ENCODE assay signal across 1 cellular context in genomic region chr5:150000261-150000989, GRCh38.
TF ChIP-seq lines count a peak whose summit lies in the region.

Gene HMGXB3 (plus strand): TSS chr5:150000739. CDS start chr5:150004853, 4,114 bp downstream.
Gene TIGD6 (minus strand): TSS chr5:150000654. CDS start chr5:149996348, 4,306 bp downstream.

TF ChIP-seq in HEK293, 187 proteins besides CTCF, POLR2A, EP300 and RAD21 (continued from another document and continues in another):
- TF ChIP-seq KLF8 (tag by site-specific recombination; IDR thresholded peaks at IDR 0.05): peak; percentile 86; the same call in 1 of the 2 replicates
- TF ChIP-seq ZNF184 (tag by site-specific recombination; IDR thresholded peaks at IDR 0.05): no peak
- TF ChIP-seq ZNF596 (tag by site-specific recombination; IDR thresholded peaks at IDR 0.05): no peak
- TF ChIP-seq GLI2 (tag by site-specific recombination; IDR thresholded peaks at IDR 0.05; ENCODE audit: borderline replicate concordance, low read depth): no peak
- TF ChIP-seq ZNF140 (tag by site-specific recombination; IDR thresholded peaks at IDR 0.05): no peak
- no peak for TF ChIP-seq ZNF791 (tag by site-specific recombination; IDR thresholded peaks at IDR 0.05)
- no peak for TF ChIP-seq PRDM6 (tag by site-specific recombination; IDR thresholded peaks at IDR 0.05)
- TF ChIP-seq ZNF48 (tag by site-specific recombination; IDR thresholded peaks at IDR 0.05): no peak
- no peak for TF ChIP-seq ZNF521 (tag by site-specific recombination; IDR thresholded peaks at IDR 0.05)
- TF ChIP-seq ZBTB17 (tag by site-specific recombination; IDR thresholded peaks at IDR 0.05): peak; percentile 89
- TF ChIP-seq GLIS1 (tag by site-specific recombination; IDR thresholded peaks at IDR 0.05): peak; percentile 87
- TF ChIP-seq ZNF335 (tag by site-specific recombination; conservative IDR thresholded peaks at IDR 0.05): peak; percentile 97
- no peak; the same call in 1 of the 2 replicates for TF ChIP-seq SCRT1 (tag by site-specific recombination; IDR thresholded peaks at IDR 0.05; ENCODE audit: borderline replicate concordance)
- TF ChIP-seq ZNF792 (tag by site-specific recombination; IDR thresholded peaks at IDR 0.05): no peak
- no peak for TF ChIP-seq ZNF768 (tag by site-specific recombination; IDR thresholded peaks at IDR 0.05)
- TF ChIP-seq ZNF600 (tag by site-specific recombination; IDR thresholded peaks at IDR 0.05): peak; percentile 87
- TF ChIP-seq ZNF785 (tag by site-specific recombination; IDR thresholded peaks at IDR 0.05): no peak
- TF ChIP-seq ZFP3 (tag by site-specific recombination; IDR thresholded peaks at IDR 0.05; ENCODE audit: low read depth): no peak
- TF ChIP-seq ZNF214 (tag by site-specific recombination; IDR thresholded peaks at IDR 0.05; ENCODE audit: borderline replicate concordance): no peak
- TF ChIP-seq ZNF302 (tag by site-specific recombination; IDR thresholded peaks at IDR 0.05; ENCODE audit: low read depth): no peak
- no peak for TF ChIP-seq ZNF114 (tag by site-specific recombination; IDR thresholded peaks at IDR 0.05)
- TF ChIP-seq ZBTB1 (tag by site-specific recombination; IDR thresholded peaks at IDR 0.05): no peak; the same call in 1 of the 2 replicates
- TF ChIP-seq ZNF571 (tag by site-specific recombination; IDR thresholded peaks at IDR 0.05): no peak
- TF ChIP-seq ZNF513 (tag by site-specific recombination; IDR thresholded peaks at IDR 0.05): no peak
- peak; percentile 54 for TF ChIP-seq PRDM10 (tag by site-specific recombination; IDR thresholded peaks at IDR 0.05)
- TF ChIP-seq, protein P1, sequence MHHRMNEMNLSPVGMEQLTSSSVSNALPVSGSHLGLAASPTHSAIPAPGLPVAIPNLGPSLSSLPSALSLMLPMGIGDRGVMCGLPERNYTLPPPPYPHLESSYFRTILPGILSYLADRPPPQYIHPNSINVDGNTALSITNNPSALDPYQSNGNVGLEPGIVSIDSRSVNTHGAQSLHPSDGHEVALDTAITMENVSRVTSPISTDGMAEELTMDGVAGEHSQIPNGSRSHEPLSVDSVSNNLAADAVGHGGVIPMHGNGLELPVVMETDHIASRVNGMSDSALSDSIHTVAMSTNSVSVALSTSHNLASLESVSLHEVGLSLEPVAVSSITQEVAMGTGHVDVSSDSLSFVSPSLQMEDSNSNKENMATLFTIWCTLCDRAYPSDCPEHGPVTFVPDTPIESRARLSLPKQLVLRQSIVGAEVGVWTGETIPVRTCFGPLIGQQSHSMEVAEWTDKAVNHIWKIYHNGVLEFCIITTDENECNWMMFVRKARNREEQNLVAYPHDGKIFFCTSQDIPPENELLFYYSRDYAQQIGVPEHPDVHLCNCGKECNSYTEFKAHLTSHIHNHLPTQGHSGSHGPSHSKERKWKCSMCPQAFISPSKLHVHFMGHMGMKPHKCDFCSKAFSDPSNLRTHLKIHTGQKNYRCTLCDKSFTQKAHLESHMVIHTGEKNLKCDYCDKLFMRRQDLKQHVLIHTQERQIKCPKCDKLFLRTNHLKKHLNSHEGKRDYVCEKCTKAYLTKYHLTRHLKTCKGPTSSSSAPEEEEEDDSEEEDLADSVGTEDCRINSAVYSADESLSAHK (tag by site-specific recombination; IDR thresholded peaks at IDR 0.05): no peak; the same call in 1 of the 2 replicates
- no peak for TF ChIP-seq ZNF248 (tag by site-specific recombination; IDR thresholded peaks at IDR 0.05)
- TF ChIP-seq ZNF837 (tag by site-specific recombination; IDR thresholded peaks at IDR 0.05): no peak
- peak; percentile 84; the same call in 1 of the 2 replicates for TF ChIP-seq ZBTB20 (tag by site-specific recombination; IDR thresholded peaks at IDR 0.05)
- TF ChIP-seq, protein P2, sequence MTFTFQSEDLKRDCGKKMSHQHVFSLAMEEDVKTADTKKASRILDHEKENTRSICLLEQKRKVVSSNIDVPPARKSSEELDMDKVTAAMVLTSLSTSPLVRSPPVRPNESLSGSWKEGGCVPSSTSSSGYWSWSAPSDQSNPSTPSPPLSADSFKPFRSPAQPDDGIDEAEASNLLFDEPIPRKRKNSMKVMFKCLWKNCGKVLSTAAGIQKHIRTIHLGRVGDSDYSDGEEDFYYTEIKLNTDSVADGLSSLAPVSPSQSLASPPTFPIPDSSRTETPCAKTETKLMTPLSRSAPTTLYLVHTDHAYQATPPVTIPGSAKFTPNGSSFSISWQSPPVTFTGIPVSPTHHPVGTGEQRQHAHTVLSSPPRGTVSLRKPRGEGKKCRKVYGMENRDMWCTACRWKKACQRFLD (tag by site-specific recombination; IDR thresholded peaks at IDR 0.05): 0 out of 2 replicates have a peak, but pooled peaks have one; percentile 18
- peak; percentile 87; the same call in 1 of the 2 replicates for TF ChIP-seq PBX3 (CRISPR knock-in tag; IDR thresholded peaks at IDR 0.05)
- TF ChIP-seq, protein P3, sequence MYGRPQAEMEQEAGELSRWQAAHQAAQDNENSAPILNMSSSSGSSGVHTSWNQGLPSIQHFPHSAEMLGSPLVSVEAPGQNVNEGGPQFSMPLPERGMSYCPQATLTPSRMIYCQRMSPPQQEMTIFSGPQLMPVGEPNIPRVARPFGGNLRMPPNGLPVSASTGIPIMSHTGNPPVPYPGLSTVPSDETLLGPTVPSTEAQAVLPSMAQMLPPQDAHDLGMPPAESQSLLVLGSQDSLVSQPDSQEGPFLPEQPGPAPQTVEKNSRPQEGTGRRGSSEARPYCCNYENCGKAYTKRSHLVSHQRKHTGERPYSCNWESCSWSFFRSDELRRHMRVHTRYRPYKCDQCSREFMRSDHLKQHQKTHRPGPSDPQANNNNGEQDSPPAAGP (tag by site-specific recombination; IDR thresholded peaks at IDR 0.05): peak; percentile 78; the same call in 1 of the 2 replicates
- TF ChIP-seq SCRT2 (tag by site-specific recombination; IDR thresholded peaks at IDR 0.05): peak; percentile 93
- TF ChIP-seq ZNF292 (tag by site-specific recombination; IDR thresholded peaks at IDR 0.05; ENCODE audit: borderline replicate concordance, low read depth): no peak
- TF ChIP-seq ZNF664 (tag by site-specific recombination; IDR thresholded peaks at IDR 0.05): no peak
- no peak for TF ChIP-seq ZNF133 (tag by site-specific recombination; IDR thresholded peaks at IDR 0.05)
- no peak for TF ChIP-seq SALL2 (tag by site-specific recombination; IDR thresholded peaks at IDR 0.05; ENCODE audit: borderline replicate concordance)
- TF ChIP-seq, protein P4, sequence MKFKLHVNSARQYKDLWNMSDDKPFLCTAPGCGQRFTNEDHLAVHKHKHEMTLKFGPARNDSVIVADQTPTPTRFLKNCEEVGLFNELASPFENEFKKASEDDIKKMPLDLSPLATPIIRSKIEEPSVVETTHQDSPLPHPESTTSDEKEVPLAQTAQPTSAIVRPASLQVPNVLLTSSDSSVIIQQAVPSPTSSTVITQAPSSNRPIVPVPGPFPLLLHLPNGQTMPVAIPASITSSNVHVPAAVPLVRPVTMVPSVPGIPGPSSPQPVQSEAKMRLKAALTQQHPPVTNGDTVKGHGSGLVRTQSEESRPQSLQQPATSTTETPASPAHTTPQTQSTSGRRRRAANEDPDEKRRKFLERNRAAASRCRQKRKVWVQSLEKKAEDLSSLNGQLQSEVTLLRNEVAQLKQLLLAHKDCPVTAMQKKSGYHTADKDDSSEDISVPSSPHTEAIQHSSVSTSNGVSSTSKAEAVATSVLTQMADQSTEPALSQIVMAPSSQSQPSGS (tag by site-specific recombination; IDR thresholded peaks at IDR 0.05; ENCODE audit: low read depth): no peak
- TF ChIP-seq ZNF311 (tag by site-specific recombination; IDR thresholded peaks at IDR 0.05; ENCODE audit: borderline replicate concordance): no peak
- TF ChIP-seq ZFP41 (tag by site-specific recombination; IDR thresholded peaks at IDR 0.05; ENCODE audit: borderline replicate concordance): no peak
- peak; percentile 92 for TF ChIP-seq ZFP69B (tag by site-specific recombination; IDR thresholded peaks at IDR 0.05)
- no peak for TF ChIP-seq RBAK (tag by site-specific recombination; IDR thresholded peaks at IDR 0.05)
- TF ChIP-seq ZNF701 (tag by site-specific recombination; IDR thresholded peaks at IDR 0.05): no peak
- TF ChIP-seq EGR2 (tag by site-specific recombination; IDR thresholded peaks at IDR 0.05; ENCODE audit: low read depth): peak; percentile 66
- no peak for TF ChIP-seq ZNF169 (tag by site-specific recombination; IDR thresholded peaks at IDR 0.05)
- TF ChIP-seq ZNF324 (tag by site-specific recombination; IDR thresholded peaks at IDR 0.05): peak; percentile 47
- TF ChIP-seq YY2 (tag by site-specific recombination; IDR thresholded peaks at IDR 0.05): no peak
- TF ChIP-seq MYNN (tag by site-specific recombination; IDR thresholded peaks at IDR 0.05; ENCODE audit: borderline replicate concordance): no peak
- TF ChIP-seq, protein P5, sequence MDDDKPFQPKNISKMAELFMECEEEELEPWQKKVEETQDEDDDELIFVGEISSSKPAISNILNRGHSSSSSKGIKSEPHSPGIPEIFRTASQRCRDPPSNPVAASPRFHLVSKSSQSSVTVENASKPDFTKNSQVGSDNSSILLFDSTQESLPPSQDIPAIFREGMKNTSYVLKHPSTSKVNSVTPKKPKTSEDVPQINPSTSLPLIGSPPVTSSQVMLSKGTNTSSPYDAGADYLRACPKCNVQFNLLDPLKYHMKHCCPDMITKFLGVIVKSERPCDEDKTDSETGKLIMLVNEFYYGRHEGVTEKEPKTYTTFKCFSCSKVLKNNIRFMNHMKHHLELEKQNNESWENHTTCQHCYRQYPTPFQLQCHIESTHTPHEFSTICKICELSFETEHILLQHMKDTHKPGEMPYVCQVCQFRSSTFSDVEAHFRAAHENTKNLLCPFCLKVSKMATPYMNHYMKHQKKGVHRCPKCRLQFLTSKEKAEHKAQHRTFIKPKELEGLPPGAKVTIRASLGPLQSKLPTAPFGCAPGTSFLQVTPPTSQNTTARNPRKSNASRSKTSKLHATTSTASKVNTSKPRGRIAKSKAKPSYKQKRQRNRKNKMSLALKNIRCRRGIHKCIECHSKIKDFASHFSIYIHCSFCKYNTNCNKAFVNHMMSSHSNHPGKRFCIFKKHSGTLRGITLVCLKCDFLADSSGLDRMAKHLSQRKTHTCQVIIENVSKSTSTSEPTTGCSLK (tag by site-specific recombination; IDR thresholded peaks at IDR 0.05): no peak
- no peak for TF ChIP-seq ZNF510 (tag by site-specific recombination; IDR thresholded peaks at IDR 0.05; ENCODE audit: insufficient replicate concordance)
- peak; percentile 12; the same call in 1 of the 2 replicates for TF ChIP-seq ZNF121 (tag by site-specific recombination; IDR thresholded peaks at IDR 0.05)
